19 cellular contexts compared by ENCODE assay signal in genomic region chr4:28827866-28828265, GRCh38.
"Had no signal": no experiment of that assay in that cellular context is flagged by ENCODE, and none has a peak within 500 bp of the region (broad histone marks: within the 10 kb centered on the region; RNA-seq: fewer than 3 reads in every experiment).

No MANE protein-coding gene starts in this region.

- DNase-seq: hippocampal formation; hypothalamus; immature natural killer cell; islet precursor cell; kidney; kidney glomerular epithelial cell; left cardiac atrium; left colon; left lung; left ventricle myocardium inferior; left ventricle myocardium superior; lower lobe of right lung; mammary epithelial cell; mesenchymal stem cell; mesendoderm; midbrain; mucosa of descending colon; naive B cell; naive thymus-derived CD4-positive, alpha-beta T cell had no signal
